Comparison of ENCODE assay signal across 8 cellular contexts in genomic region chr6:10801224-10801848, GRCh38. TPM values are rescaled to one million over a fixed set of nuclear protein-coding genes. Genes with fewer than 3 reads are reported as not detected.
DNase-seq lines count a peak whose midpoint lies in the region; ATAC-seq lines count a peak whose summit lies in the region.

No MANE protein-coding gene starts in this region.

- CTCF ChIA-PET in activated CD4-positive, alpha-beta T cell treated with anti-CD3 and anti-CD28 coated beads, Interleukin-2, amount 10 ng/mL, durations not matched to agents 7 days and 5 days (lab: Charles Lee): interaction anchor here (0.8 to 0.9 kb wide), 2 partner anchors 55 to 291 kb away, joined by 3 to 5 read pairs; no protein-coding TSS in a partner anchor

- H3K27ac Mint-ChIP-seq in activated CD4-positive, alpha-beta T cell treated with anti-CD3 and anti-CD28 coated beads, Interleukin-2, amount 10 ng/mL, durations not matched to agents 7 days and 5 days: no peak overlapping the region

- H3K27me3 Mint-ChIP-seq in activated CD4-positive, alpha-beta T cell treated with anti-CD3 and anti-CD28 coated beads, Interleukin-2, amount 10 ng/mL, durations not matched to agents 7 days and 5 days: no peaks in the 10 kb centered on the region

- POLR2A ChIA-PET in activated CD4-positive, alpha-beta T cell treated with anti-CD3 and anti-CD28 coated beads, Interleukin-2, amount 10 ng/mL, durations not matched to agents 7 days and 5 days (lab: Charles Lee): no interaction called here

- no peaks in the 10 kb centered on the region for H3K9me3 Mint-ChIP-seq in activated CD4-positive, alpha-beta T cell treated with anti-CD3 and anti-CD28 coated beads, Interleukin-2, amount 10 ng/mL, durations not matched to agents 7 days and 5 days

- H3K36me3 Mint-ChIP-seq in activated CD4-positive, alpha-beta T cell treated with anti-CD3 and anti-CD28 coated beads, Interleukin-2, amount 10 ng/mL, durations not matched to agents 7 days and 5 days (ENCODE audit: low read depth): no peaks in the 10 kb centered on the region

- no peaks in the 10 kb centered on the region for H3K4me1 Mint-ChIP-seq in activated CD4-positive, alpha-beta T cell treated with anti-CD3 and anti-CD28 coated beads, Interleukin-2, amount 10 ng/mL, durations not matched to agents 7 days and 5 days

- H3K4me3 Mint-ChIP-seq in activated CD4-positive, alpha-beta T cell treated with anti-CD3 and anti-CD28 coated beads, Interleukin-2, amount 10 ng/mL, durations not matched to agents 7 days and 5 days: no peak overlapping the region

- DNase-seq in AML-193 (lab: John Stamatoyannopoulos, UW) (peak; percentile 66 to 68), NCI-H446 treated with DMSO at 0.1 percent for 48 hours (lab: John Stamatoyannopoulos, UW) (peak; percentile 31), ecto neural progenitor cell (ENCODE audit: low spot score) (peak; percentile 66), medulla oblongata (ENCODE audit: extremely low spot score) (peak; percentile 71)
- peak; percentile 71 for DNase-seq in activated CD4-positive, alpha-beta T cell treated with anti-CD3 and anti-CD28 coated beads, Interleukin-2, amount 10 ng/mL, durations not matched to agents 7 days and 5 days
- peak; percentile 39 for DNase-seq in stimulated activated CD8-positive, alpha-beta memory T cell treated with anti-CD3 and anti-CD28 coated beads, Interleukin-2, amount 100 ng/mL, for 1 hour (ENCODE audit: low read depth in 2 of 2)

- ATAC-seq in GM18867 (IDR thresholded peaks at IDR 0.05; ENCODE audit: unreplicated experiment) (peak; percentile 93), HG03103 (IDR thresholded peaks at IDR 0.05; ENCODE audit: low read depth, unreplicated experiment) (peak; percentile 96)

RNA-seq across cellular contexts. Expression of gene MAK, which starts 37.0 kb away (rescaled TPM):
- under 1 TPM in 1 of 2 experiments, not detected in 1; 0.07 TPM for total RNA-seq in activated CD4-positive, alpha-beta T cell treated with anti-CD3 and anti-CD28 coated beads, Interleukin-2, amount 10 ng/mL, durations not matched to agents 7 days and 5 days

RNA-seq across cellular contexts. Expression of gene TMEM14B, which starts 53.7 kb away (rescaled TPM):
- 10 to 100 TPM; 78.3 to 83.6 TPM for total RNA-seq in activated CD4-positive, alpha-beta T cell treated with anti-CD3 and anti-CD28 coated beads, Interleukin-2, amount 10 ng/mL, durations not matched to agents 7 days and 5 days

Comparison
In these comparisons a context has a peak if more than half of its experiments do, and no peak if none do; other contexts are left out.
1. Peak in every context shown above with its lines: DNase-seq and ATAC-seq.